Comparison of ENCODE assay signal across 12 cellular contexts in genomic region chr13:23488442-23488841, GRCh38. TPM values are rescaled to one million over a fixed set of nuclear protein-coding genes. Genes with fewer than 3 reads are reported as not detected.
DNase-seq lines count a peak whose midpoint lies in the region; ATAC-seq, FAIRE-seq and TF ChIP-seq lines count a peak whose summit lies in the region.
"Had no signal": no experiment of that assay in that cellular context is flagged by ENCODE, and none has a peak within 500 bp of the region (broad histone marks: within the 10 kb centered on the region; RNA-seq: fewer than 3 reads in every experiment).

No MANE protein-coding gene starts in this region.

- H3K9me3 ChIP-seq in heart left ventricle = no peaks in the 10 kb centered on the region
- no peaks in the 10 kb centered on the region for H3K9me3 ChIP-seq in thoracic aorta
- H3K9me3 ChIP-seq: breast epithelium had no signal

- H3K4me3 ChIP-seq in heart left ventricle (no peak overlapping the region), thoracic aorta (no peak overlapping the region), lower leg skin (ENCODE audit: low read depth, poor library complexity, severe bottlenecking) (no peak overlapping the region)
- H3K4me3 ChIP-seq: breast epithelium had no signal

- H3K36me3 ChIP-seq in heart left ventricle = no peaks in the 10 kb centered on the region
- no peaks in the 10 kb centered on the region for H3K36me3 ChIP-seq in thoracic aorta
- H3K36me3 ChIP-seq: breast epithelium had no signal

- no peak for FAIRE-seq in H54 (lab: Jason Lieb, UNC)

- H3K4me1 ChIP-seq in heart left ventricle (peaks cover 0 to 21% (median 4%) of the 10 kb centered on the region in 12 donors), thoracic aorta (ENCODE audit: control insufficient read depth in 1 of 2, low read depth in 2 of 2) (peaks cover 0 to 7% of the 10 kb centered on the region in 2 donors)
- H3K4me1 ChIP-seq: breast epithelium had no signal

- peak overlapping the region in 3 of 12 donors; percentile 21 to 61 (median 33) for H3K27ac ChIP-seq in heart left ventricle
- no peak overlapping the region for H3K27ac ChIP-seq in thoracic aorta
- H3K27ac ChIP-seq: HL-60 had no signal

- ATAC-seq in heart left ventricle (peak in 3 of 4 donors; percentile 49 to 82 (median 75)), Right ventricle myocardium inferior (no peak), thoracic aorta (ENCODE audit: insufficient number of reproducible peaks, low FRiP score, low read depth) (peak; percentile 50), GM19324 (IDR thresholded peaks at IDR 0.05; ENCODE audit: low FRiP score, unreplicated experiment) (no peak)

- intact Hi-C loops in heart left ventricle (cut with DNase I) = no loop called here
- intact Hi-C loops in Right ventricle myocardium inferior (cut with DNase I) = no loop called here
- intact Hi-C loops in lower leg skin (cut with DNase I; ENCODE audit: low total_unique reads) = no loop called here

- TF ChIP-seq CTCF in heart left ventricle (IDR thresholded peaks at IDR 0.05) (no peak), thoracic aorta (IDR thresholded peaks at IDR 0.05) (no peak), lower leg skin (IDR thresholded peaks at IDR 0.05) (no peak)

- DNase-seq in heart left ventricle (peak in 1 of 5 donors; percentile 17), Right ventricle myocardium inferior (ENCODE audit: missing footprints) (no peak), SHP77 treated with DMSO at 0.1 percent for 48 hours (lab: John Stamatoyannopoulos, UW) (peak; percentile 98), glomerular visceral epithelial cell (ENCODE audit: extremely low spot score) (peak; percentile 23), thoracic aorta (ENCODE audit: low spot score) (no peak), H54 (ENCODE audit: insufficient read length, low spot score) (no peak), lower leg skin (ENCODE audit: low spot score in 2 of 2) (no peak)
- DNase-seq: glutamatergic neuron, NCI-H226 had no signal

- no peak for TF ChIP-seq POLR2A in heart left ventricle (IDR thresholded peaks at IDR 0.05)
- no peak for TF ChIP-seq POLR2A in H54 (IDR thresholded peaks at IDR 0.05; ENCODE audit: low read depth, low read length)
- no peak for TF ChIP-seq POLR2A in lower leg skin (IDR thresholded peaks at IDR 0.05)

- H3K27me3 ChIP-seq in heart left ventricle (no peaks in the 10 kb centered on the region), thoracic aorta (replicated peaks; ENCODE audit: insufficient read depth) (no peaks in the 10 kb centered on the region)
- H3K27me3 ChIP-seq: breast epithelium had no signal

- 23 to 29% (median 25%) methylated on average over 6 of the region's 6 CpGs for WGBS in heart left ventricle, 4 donors
- 14 to 26% methylated on average over 6 of the region's 6 CpGs for WGBS in lower leg skin, 2 donors

RNA-seq across cellular contexts. Expression of gene SACS, which starts 54.9 kb away (rescaled TPM):
- total RNA-seq in heart left ventricle = 10 to 100 TPM in 8 of 9 donors, 1 to 10 TPM in 1; 8.8 to 29.3 (median 25.6) TPM
- polyA plus RNA-seq in heart left ventricle = 10 to 100 TPM in 1 of 2 donors, 1 to 10 TPM in 1; 2.8 to 12.9 TPM
- total RNA-seq in Right ventricle myocardium inferior = 7.5 TPM
- total RNA-seq in thoracic aorta = 10 to 100 TPM; 36.8 to 47.6 TPM
- total RNA-seq in lower leg skin = 1 to 10 TPM; 2.4 to 5.0 (median 3.9) TPM

Comparison
In these comparisons a context has a peak if more than half of its experiments do, and no peak if none do; other contexts are left out.
1. ATAC-seq: peak in heart left ventricle (3 of 4) and thoracic aorta (single experiment); none in Right ventricle myocardium inferior (single experiment) and GM19324 (single experiment).
2. DNase-seq: peak in SHP77 treated with DMSO at 0.1 percent for 48 hours (single experiment) and glomerular visceral epithelial cell (single experiment); none in Right ventricle myocardium inferior (single experiment), thoracic aorta (single experiment), H54 (single experiment) and lower leg skin (0 of 2).